ENCODE assay signal across 8 cellular contexts in genomic region chr12:49623142-49623899, GRCh38. TPM values are rescaled to one million over a fixed set of nuclear protein-coding genes. Genes with fewer than 3 reads are reported as not detected.
DNase-seq lines count a peak whose midpoint lies in the region; ATAC-seq and TF ChIP-seq lines count a peak whose summit lies in the region.

TSS of gene PRPF40B (plus strand) at chr12:49623561. CDS start at chr12:49623591, 30 bp downstream.

- no peak for TF ChIP-seq CTCF in fibroblast of mammary gland (conservative IDR thresholded peaks at IDR 0.05; ENCODE audit: control insufficient read depth, insufficient read depth, low read depth, low read length)

- H3K27me3 Mint-ChIP-seq in natural killer cell treated with Interleukin-12 subunit alpha and Interleukin-12 subunit beta and Interleukin-15 and Interleukin-18, amount 100 ng/mL, for 72 hours = peaks cover 10% of the 10 kb centered on the region in 2 donors

- H3K9me3 Mint-ChIP-seq in natural killer cell treated with Interleukin-12 subunit alpha and Interleukin-12 subunit beta and Interleukin-15 and Interleukin-18, amount 100 ng/mL, for 72 hours = no peaks in the 10 kb centered on the region

- DNase-seq in DMS79 (lab: John Stamatoyannopoulos, UW) (peak; percentile 73), KG1 (lab: John Stamatoyannopoulos, UW) (peak; percentile 67), RKO (ENCODE audit: low spot score) (peak; percentile 87), fibroblast of mammary gland (ENCODE audit: low read depth) (peak; percentile 68)
- peak; percentile 58 to 80 for DNase-seq in activated T-helper 1 cell treated with anti-CD3 and anti-CD28 coated beads, Interleukin-2, amount 50 U/mL, for 16 hours (ENCODE audit: low read depth in 1 of 2, low spot score in 1 of 2)
- peak; percentile 88 for DNase-seq in natural killer cell treated with Interleukin-12 subunit alpha and Interleukin-12 subunit beta and Interleukin-15 and Interleukin-18, amount 100 ng/mL, for 72 hours (ENCODE audit: low spot score)
- DNase-seq in stimulated activated naive CD8-positive, alpha-beta T cell treated with anti-CD3 and anti-CD28 coated beads, Interleukin-15, Interleukin-2, amounts not matched to agents 100 U/mL and 50 U/mL, for 24 hours = peak; percentile 90

- H3K4me3 ChIP-seq in fibroblast of mammary gland (ENCODE audit: control insufficient read depth, low read depth, low read length) = peak within 1 kb of the TSS; percentile 64

- peaks cover 12 to 19% of the 10 kb centered on the region in 2 donors for H3K4me1 Mint-ChIP-seq in natural killer cell treated with Interleukin-12 subunit alpha and Interleukin-12 subunit beta and Interleukin-15 and Interleukin-18, amount 100 ng/mL, for 72 hours (ENCODE audit: low read depth in 2 of 2)

- ATAC-seq in GM21576 (IDR thresholded peaks at IDR 0.05; ENCODE audit: unreplicated experiment) = peak; percentile 74
- peak; percentile 90 to 92 for ATAC-seq in natural killer cell treated with Interleukin-12 subunit alpha and Interleukin-12 subunit beta and Interleukin-15 and Interleukin-18, amount 100 ng/mL, for 72 hours
- peak; percentile 77 for ATAC-seq in stimulated activated naive CD8-positive, alpha-beta T cell treated with anti-CD3 and anti-CD28 coated beads, Interleukin-15, Interleukin-2, amounts not matched to agents 100 U/mL and 50 U/mL, for 24 hours

- H3K4me3 Mint-ChIP-seq in natural killer cell treated with Interleukin-12 subunit alpha and Interleukin-12 subunit beta and Interleukin-15 and Interleukin-18, amount 100 ng/mL, for 72 hours = peak within 1 kb of the TSS; percentile 80

- H3K27ac Mint-ChIP-seq in natural killer cell treated with Interleukin-12 subunit alpha and Interleukin-12 subunit beta and Interleukin-15 and Interleukin-18, amount 100 ng/mL, for 72 hours = peak within 1 kb of the TSS; percentile 57 to 65

- no peaks in the 10 kb centered on the region for H3K36me3 Mint-ChIP-seq in natural killer cell treated with Interleukin-12 subunit alpha and Interleukin-12 subunit beta and Interleukin-15 and Interleukin-18, amount 100 ng/mL, for 72 hours

RNA-seq across cellular contexts. Expression of gene PRPF40B, which starts in this region (rescaled TPM):
- total RNA-seq in natural killer cell treated with Interleukin-12 subunit alpha and Interleukin-12 subunit beta and Interleukin-15 and Interleukin-18, amount 100 ng/mL, for 72 hours = 10 to 100 TPM in 1 of 2 donors, 1 to 10 TPM in 1; 6.2 to 12.4 TPM

Comparison
In these comparisons a context has a peak if more than half of its experiments do, and no peak if none do; other contexts are left out.
1. Peak in every context shown above with its lines: DNase-seq, ATAC-seq and H3K4me3 ChIP-seq.